ENCODE assay signal across 9 cellular contexts in the genomic region with DNA sequence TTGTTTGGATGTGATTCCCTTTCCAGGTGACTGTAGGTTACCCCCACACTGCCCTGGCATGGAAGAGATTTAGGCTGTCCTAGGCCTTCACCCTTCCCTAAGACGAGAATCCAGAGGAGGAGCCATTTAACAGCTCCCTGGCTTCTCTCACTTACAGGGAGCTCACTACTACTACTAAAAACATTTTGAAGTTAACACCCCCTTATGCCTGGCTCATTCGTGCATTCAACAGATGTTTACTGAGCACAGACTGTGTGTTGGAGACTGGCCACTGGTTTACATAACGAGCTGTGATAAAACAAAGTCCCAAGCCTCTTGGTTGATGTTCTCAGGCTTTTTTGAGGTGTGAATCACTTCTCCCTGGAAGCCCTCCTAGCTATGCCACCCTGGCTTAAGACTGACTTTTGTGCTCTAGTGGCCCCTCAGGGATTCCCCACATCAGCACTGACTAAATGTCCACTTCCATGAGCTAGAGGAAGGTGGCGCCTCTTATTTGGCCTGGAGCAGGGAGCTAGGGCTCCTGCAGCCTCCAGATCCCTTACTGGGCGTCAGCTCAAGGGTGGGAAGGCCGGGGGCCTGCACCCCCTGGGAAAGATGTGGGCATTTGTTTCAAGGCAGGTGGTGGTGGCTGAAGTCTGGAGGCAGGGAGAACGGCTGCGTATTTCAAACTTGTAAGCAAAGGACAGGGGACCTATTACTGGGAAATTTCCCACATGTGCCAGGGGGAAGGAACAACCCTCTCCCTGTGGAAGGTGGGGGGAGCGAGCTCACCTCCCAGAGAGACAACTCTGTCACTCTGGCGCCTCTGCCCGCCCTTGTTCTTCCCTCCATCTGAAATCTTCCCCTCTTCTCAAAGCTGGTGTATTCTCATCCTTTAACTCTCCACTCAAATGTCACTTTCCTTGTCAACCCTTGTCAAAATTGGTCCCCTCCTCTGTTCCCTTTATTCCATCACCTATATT. TPM values are rescaled to one million over a fixed set of nuclear protein-coding genes. Genes with fewer than 3 reads are reported as not detected.
A peak's percentile ranks its signal among the peaks of the same experiment; 100 is the strongest.
DNase-seq lines count a peak whose midpoint lies in the region; ATAC-seq and TF ChIP-seq lines count a peak whose summit lies in the region.
"Had no signal": no experiment of that assay in that cellular context is flagged by ENCODE, and none has a peak within 500 bp of the region (broad histone marks: within the 10 kb centered on the region; RNA-seq: fewer than 3 reads in every experiment).

No MANE protein-coding gene starts in this region.

- H3K4me3 ChIP-seq in endodermal cell (ENCODE audit: low read length) (no peak overlapping the region), muscle layer of duodenum (ENCODE audit: low read depth in 1 of 2, low read length in 2 of 2) (peak overlapping the region; percentile 27 to 53)

- H3K4me1 ChIP-seq in endodermal cell (ENCODE audit: control insufficient read depth, insufficient read depth, low read length) (peaks cover 4% of the 10 kb centered on the region), muscle layer of duodenum (ENCODE audit: control insufficient read depth in 1 of 2, insufficient read depth in 2 of 2, low read length in 2 of 2) (peaks cover 6 to 14% of the 10 kb centered on the region in 2 donors)

- peak; percentile 40 for DNase-seq in NCI-H1436 (lab: John Stamatoyannopoulos, UW)
- no peak for DNase-seq in NCI-H1436 treated with DMSO at 0.1 percent for 48 hours (lab: John Stamatoyannopoulos, UW)
- DNase-seq in OCI-M1 (lab: John Stamatoyannopoulos, UW), result peak; percentile 40
- peak; percentile 88 for DNase-seq in endodermal cell
- DNase-seq in T-helper 1 cell, result no peak
- DNase-seq: DND-41 had no signal

- H3K9me3 Mint-ChIP-seq in endodermal cell, result no peaks in the 10 kb centered on the region

- H3K27me3 ChIP-seq in endodermal cell (ENCODE audit: control insufficient read depth, insufficient read depth, low read length, poor library complexity, severe bottlenecking) (peaks cover under 1% of the 10 kb centered on the region), muscle layer of duodenum (ENCODE audit: low read depth, low read length) (no peaks in the 10 kb centered on the region)

- ATAC-seq in HG03342 (IDR thresholded peaks at IDR 0.05; ENCODE audit: unreplicated experiment), result no peak
- no peak for ATAC-seq in GM21447 (IDR thresholded peaks at IDR 0.05; ENCODE audit: unreplicated experiment)

- H3K4me3 Mint-ChIP-seq in endodermal cell, result no peak overlapping the region

- peak; percentile 64 for TF ChIP-seq CTCF in endodermal cell (conservative IDR thresholded peaks at IDR 0.05)

- H3K36me3 Mint-ChIP-seq in endodermal cell (ENCODE audit: low read depth), result no peaks in the 10 kb centered on the region

- H3K9ac ChIP-seq in endodermal cell (ENCODE audit: extremely low read depth, low read length, poor library complexity, severe bottlenecking), result no peak overlapping the region

- H3K9me3 ChIP-seq in endodermal cell (ENCODE audit: control insufficient read depth, low read length) (no peaks in the 10 kb centered on the region), muscle layer of duodenum (ENCODE audit: control insufficient read depth in 1 of 2, low read length in 2 of 2) (no peaks in the 10 kb centered on the region)

- peaks cover 28% of the 10 kb centered on the region for H3K4me1 Mint-ChIP-seq in endodermal cell

- 66 to 78% methylated on average over 7 to 11 of the region's 11 CpGs for WGBS in endodermal cell (ENCODE audit: insufficient coverage in 1 of 2, insufficient read length in 1 of 2), 2 experiments

- H3K27ac Mint-ChIP-seq in endodermal cell, result peak overlapping the region; percentile 83

- H3K36me3 ChIP-seq in endodermal cell (ENCODE audit: control insufficient read depth, insufficient read depth, low read length) (no peaks in the 10 kb centered on the region), muscle layer of duodenum (ENCODE audit: control insufficient read depth in 1 of 2, insufficient read depth in 2 of 2, low read length in 2 of 2) (peaks cover 0 to 26% of the 10 kb centered on the region in 2 donors)

- peaks cover 6% of the 10 kb centered on the region for H3K27me3 Mint-ChIP-seq in endodermal cell (ENCODE audit: insufficient read depth)

- H3K27ac ChIP-seq in endodermal cell (ENCODE audit: low read depth, low read length), result peak overlapping the region; percentile 1
- peak overlapping the region; percentile 96 for H3K27ac ChIP-seq in muscle layer of duodenum (ENCODE audit: low read length)

RNA-seq across cellular contexts. Expression of gene MALAT1, which starts 19.4 kb away (rescaled TPM):
- 1,000 to 10,000 TPM; 5,233 to 6,894 TPM for total RNA-seq in endodermal cell
- polyA plus RNA-seq in endodermal cell (2013, experiment 1 of 2), result 1,429 TPM
- 1,867 TPM for polyA plus RNA-seq in endodermal cell (2013, experiment 2 of 2)

RNA-seq across cellular contexts. Expression of gene SCYL1, which starts 45.4 kb away (rescaled TPM):
- total RNA-seq in endodermal cell, result 10 to 100 TPM; 62.9 to 67.4 TPM
- 54.0 TPM for polyA plus RNA-seq in endodermal cell (2013, experiment 1 of 2)
- polyA plus RNA-seq in endodermal cell (2013, experiment 2 of 2), result 51.0 TPM

RNA-seq across cellular contexts. Expression of gene NEAT1, which starts 56.9 kb away (rescaled TPM):
- 10 to 100 TPM; 61.3 to 85.2 TPM for total RNA-seq in endodermal cell
- 21.0 TPM for polyA plus RNA-seq in endodermal cell (2013, experiment 1 of 2)
- 14.2 TPM for polyA plus RNA-seq in endodermal cell (2013, experiment 2 of 2)

Comparison
In these comparisons a context has a peak if more than half of its experiments do, and no peak if none do; other contexts are left out.
1. DNase-seq: peak in NCI-H1436 (single experiment), OCI-M1 (single experiment) and endodermal cell (single experiment); none in NCI-H1436 treated with DMSO at 0.1 percent for 48 hours (single experiment) and T-helper 1 cell (0 of 5).